Comparison of ENCODE assay signal across 8 cellular contexts in the genomic region with DNA sequence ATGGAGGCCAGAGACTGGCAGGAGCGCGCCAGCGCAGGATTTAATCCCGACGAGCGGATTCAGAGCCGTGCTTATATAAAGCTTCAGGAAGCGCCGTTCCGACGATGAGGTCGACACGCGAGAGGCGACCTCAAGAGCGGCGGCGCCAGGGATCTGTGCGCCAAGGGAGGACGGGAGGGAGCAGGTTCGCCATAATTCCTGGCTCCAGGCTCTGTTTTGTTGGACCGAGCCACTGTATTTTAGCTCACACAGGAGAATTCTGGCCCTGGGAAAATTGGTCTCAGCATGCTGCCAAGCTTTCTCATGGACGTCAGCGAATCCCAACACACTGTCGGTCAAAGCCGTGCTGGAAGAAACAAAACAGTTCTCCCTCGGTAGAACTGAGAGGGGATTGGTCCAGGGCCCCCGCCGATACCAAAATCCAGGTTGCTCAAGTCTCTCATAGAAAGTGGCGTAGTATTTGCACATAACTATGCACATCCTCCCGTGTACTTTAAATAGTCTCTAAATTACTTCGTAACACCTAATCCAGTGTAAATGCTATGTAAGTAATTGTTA. TPM values are rescaled to one million over a fixed set of nuclear protein-coding genes. Genes with fewer than 3 reads are reported as not detected.
DNase-seq lines count a peak whose midpoint lies in the region; ATAC-seq, FAIRE-seq and TF ChIP-seq lines count a peak whose summit lies in the region.
"Not testable (repeated sequence)": the region's sequence is repeated elsewhere in the genome, so short reads cannot be mapped to it uniquely, and the experiment has no call there.

No MANE protein-coding gene starts in this region.

- H3K4me3 Mint-ChIP-seq in stimulated activated memory B cell treated with anti-CD40 and anti-IgM and Interleukin-4, amounts not matched to agents 10 μg/mL and 1 μg/mL and 100 μg/mL, for 72 hours = not testable (repeated sequence)

- not testable (repeated sequence) for H3K27ac Mint-ChIP-seq in stimulated activated memory B cell treated with anti-CD40 and anti-IgM and Interleukin-4, amounts not matched to agents 10 μg/mL and 1 μg/mL and 100 μg/mL, for 72 hours

- intact Hi-C loops in right lobe of liver (cut with DNase I) = not testable (repeated sequence)

- peak; percentile 4 for ATAC-seq in GM19351 (IDR thresholded peaks at IDR 0.05; ENCODE audit: unreplicated experiment)
- peak; percentile 10 for ATAC-seq in HG02588 (IDR thresholded peaks at IDR 0.05; ENCODE audit: unreplicated experiment)
- peak; percentile 6 for ATAC-seq in HG03135 (IDR thresholded peaks at IDR 0.05; ENCODE audit: unreplicated experiment)
- ATAC-seq in SK-N-SH treated with all-trans-retinoic acid at 6 μM for 48 hours = peak; percentile 31
- peak; percentile 27 for ATAC-seq in esophagus mucosa
- peak; percentile 36 to 55 (median 50) for ATAC-seq in right lobe of liver
- ATAC-seq in stimulated activated memory B cell treated with anti-CD40 and anti-IgM and Interleukin-4, amounts not matched to agents 10 μg/mL and 1 μg/mL and 100 μg/mL, for 72 hours = peak; percentile 32

- not testable (repeated sequence) for TF ChIP-seq CTCF in right lobe of liver (IDR thresholded peaks at IDR 0.05)

- WGBS in right lobe of liver (ENCODE audit: insufficient coverage, low coverage, low lambda C conversion rate, missing lambda C conversion rate) = no CpG with 5 or more reads among the region's 32 CpGs

- peak; percentile 13 for FAIRE-seq in GM12891 (lab: Jason Lieb, UNC)

- not testable (repeated sequence) for H3K4me1 ChIP-seq in right lobe of liver

- not testable (repeated sequence) for H3K4me3 ChIP-seq in right lobe of liver

- H3K27ac ChIP-seq in right lobe of liver = not testable (repeated sequence)

- not testable (repeated sequence) for H3K9me3 ChIP-seq in right lobe of liver

- not testable (repeated sequence) for DNase-seq in GM12891 (ENCODE audit: insufficient read length, low spot score); right lobe of liver

- not testable (repeated sequence) for H3K4me1 Mint-ChIP-seq in stimulated activated memory B cell treated with anti-CD40 and anti-IgM and Interleukin-4, amounts not matched to agents 10 μg/mL and 1 μg/mL and 100 μg/mL, for 72 hours

- H3K27me3 Mint-ChIP-seq in stimulated activated memory B cell treated with anti-CD40 and anti-IgM and Interleukin-4, amounts not matched to agents 10 μg/mL and 1 μg/mL and 100 μg/mL, for 72 hours = not testable (repeated sequence)

- H3K36me3 Mint-ChIP-seq in stimulated activated memory B cell treated with anti-CD40 and anti-IgM and Interleukin-4, amounts not matched to agents 10 μg/mL and 1 μg/mL and 100 μg/mL, for 72 hours = not testable (repeated sequence)

- not testable (repeated sequence) for TF ChIP-seq POLR2A in GM12891 (IDR thresholded peaks at IDR 0.05; ENCODE audit: low read depth, low read length); right lobe of liver (IDR thresholded peaks at IDR 0.05)

- not testable (repeated sequence) for H3K36me3 ChIP-seq in right lobe of liver

- not testable (repeated sequence) for H3K9me3 Mint-ChIP-seq in stimulated activated memory B cell treated with anti-CD40 and anti-IgM and Interleukin-4, amounts not matched to agents 10 μg/mL and 1 μg/mL and 100 μg/mL, for 72 hours

- not testable (repeated sequence) for H3K27me3 ChIP-seq in right lobe of liver

RNA-seq across cellular contexts. Expression of gene BOLA1, which starts 37.8 kb away (rescaled TPM):
- 15.7 TPM for polyA plus RNA-seq in GM12891 (2012; ENCODE audit: low read depth, missing spikeins)
- total RNA-seq in esophagus mucosa (12.0 TPM), right lobe of liver (10 to 100 TPM in 3 of 6 experiments, 1 to 10 TPM in 3; 8.4 to 23.7 (median 9.5) TPM)

RNA-seq across cellular contexts. Expression of gene SV2A, which starts 56.1 kb away (rescaled TPM):
- polyA plus RNA-seq in GM12891 (2012; ENCODE audit: low read depth, missing spikeins) = 6.9 TPM
- 0.20 TPM for total RNA-seq in esophagus mucosa
- under 1 TPM; 0.12 to 0.50 (median 0.25) TPM for total RNA-seq in right lobe of liver
